8 cellular contexts compared by ENCODE assay signal in genomic region chr3:122794483-122794778, GRCh38. TPM values are rescaled to one million over a fixed set of nuclear protein-coding genes. Genes with fewer than 3 reads are reported as not detected.
DNase-seq lines count a peak whose midpoint lies in the region; ATAC-seq and TF ChIP-seq lines count a peak whose summit lies in the region.

No MANE protein-coding gene starts in this region.

- H3K4me3 ChIP-seq in GM12875 (ENCODE audit: low read depth, low read length) (peak overlapping the region; percentile 90), fibroblast of the aortic adventitia (ENCODE audit: low read depth, low read length) (peak overlapping the region; percentile 95), sigmoid colon (peak overlapping the region; percentile 70 to 94 (median 90))

- 0% methylated on average over 6 of the region's 6 CpGs for WGBS in sigmoid colon, 2 donors

- TF ChIP-seq CTCF in GM12875 (IDR thresholded peaks at IDR 0.05; ENCODE audit: borderline replicate concordance, insufficient read depth, low read depth, low read length) (no peak), fibroblast of the aortic adventitia (IDR thresholded peaks at IDR 0.05; ENCODE audit: insufficient read depth, low read length) (no peak), sigmoid colon (IDR thresholded peaks at IDR 0.05) (no peak)

- peak in 1 of 4 donors; percentile 15 for TF ChIP-seq EP300 in sigmoid colon (IDR thresholded peaks at IDR 0.05)

- no peak for TF ChIP-seq POLR2A in sigmoid colon (IDR thresholded peaks at IDR 0.05)

- no peaks in the 10 kb centered on the region for H3K27me3 Mint-ChIP-seq in T-helper 17 cell

- H3K27ac ChIP-seq in sigmoid colon: peak overlapping the region; percentile 94 to 98 (median 98)

- H3K27me3 ChIP-seq in sigmoid colon: no peaks in the 10 kb centered on the region

- H3K4me3 Mint-ChIP-seq in T-helper 17 cell: peak overlapping the region; percentile 91

- peaks cover 35% of the 10 kb centered on the region for H3K4me1 Mint-ChIP-seq in T-helper 17 cell

- H3K36me3 Mint-ChIP-seq in T-helper 17 cell (ENCODE audit: low read depth): no peaks in the 10 kb centered on the region

- ATAC-seq in T-helper 17 cell (no peak), HG03175 (IDR thresholded peaks at IDR 0.05; ENCODE audit: unreplicated experiment) (no peak), GM21825 (IDR thresholded peaks at IDR 0.05; ENCODE audit: unreplicated experiment) (no peak)

- intact Hi-C loops in sigmoid colon (cut with DNase I): loop anchor here (10.0 kb wide), 2 partner anchors 230 to 410 kb away; partner anchors contain the start of genes DTX3L, PARP9 and SEC22A

- DNase-seq in T-helper 17 cell (no peak), fibroblast of the aortic adventitia (ENCODE audit: low read depth) (peak; percentile 66), sigmoid colon (no peak), middle frontal gyrus (ENCODE audit: extremely low spot score, low spot score) (no peak), COR-L47 (lab: John Stamatoyannopoulos, UW) (no peak)

- H3K9me3 ChIP-seq in T-helper 17 cell (ENCODE audit: control insufficient read depth, low read length, poor library complexity, severe bottlenecking) (no peaks in the 10 kb centered on the region), sigmoid colon (no peaks in the 10 kb centered on the region)

- no peaks in the 10 kb centered on the region for H3K36me3 ChIP-seq in sigmoid colon

- H3K27ac Mint-ChIP-seq in T-helper 17 cell: no peak overlapping the region

- H3K4me1 ChIP-seq in sigmoid colon: peaks cover 0 to 30% (median 24%) of the 10 kb centered on the region in 4 donors

RNA-seq across cellular contexts. Expression of gene SLC49A4, which starts 0.4 kb away (rescaled TPM):
- total RNA-seq in T-helper 17 cell: 1 to 10 TPM; 4.8 to 5.5 TPM
- total RNA-seq in fibroblast of the aortic adventitia (ENCODE audit: low replicate concordance): 24.1 and 30.0 TPM in 2 replicates
- total RNA-seq in sigmoid colon: 10 to 100 TPM; 15.0 to 20.6 (median 17.6) TPM
- 1 to 10 TPM; 3.0 to 7.2 (median 3.5) TPM for polyA plus RNA-seq in sigmoid colon

RNA-seq across cellular contexts. Expression of gene HSPBAP1, which starts 0.8 kb away (rescaled TPM):
- 10 to 100 TPM; 17.5 to 18.7 TPM for total RNA-seq in T-helper 17 cell
- total RNA-seq in fibroblast of the aortic adventitia (ENCODE audit: low replicate concordance): 6.6 and 9.6 TPM in 2 replicates
- total RNA-seq in sigmoid colon: 10 to 100 TPM; 11.1 to 13.8 (median 12.6) TPM
- 1 to 10 TPM; 3.0 to 6.4 (median 3.0) TPM for polyA plus RNA-seq in sigmoid colon
